In genomic region chr19:49073514-49074378, GRCh38 we compare ENCODE assay signal across 9 cellular contexts. TPM values are rescaled to one million over a fixed set of nuclear protein-coding genes. Genes with fewer than 3 reads are reported as not detected.
DNase-seq lines count a peak whose midpoint lies in the region; ATAC-seq and TF ChIP-seq lines count a peak whose summit lies in the region.
"Had no signal": no experiment of that assay in that cellular context is flagged by ENCODE, and none has a peak within 500 bp of the region (broad histone marks: within the 10 kb centered on the region; RNA-seq: fewer than 3 reads in every experiment).

No MANE protein-coding gene starts in this region.

- in situ Hi-C loops in GM13976 (cut with MboI; ENCODE audit: low sequenced_read_pairs, unreplicated experiment): no loop called here

- peaks cover 9% of the 10 kb centered on the region for H3K4me1 Mint-ChIP-seq in activated naive CD4-positive, alpha-beta T cell treated with anti-CD3 and anti-CD28 coated beads for 36 hours (ENCODE audit: low read depth)
- peaks cover 9 to 16% of the 10 kb centered on the region in 2 donors for H3K4me1 Mint-ChIP-seq in stimulated activated naive B cell treated with anti-CD40 and anti-IgM and Interleukin-4, amounts not matched to agents 10 μg/mL and 1 μg/mL and 100 μg/mL, for 72 hours

- no peaks in the 10 kb centered on the region for H3K9me3 Mint-ChIP-seq in activated naive CD4-positive, alpha-beta T cell treated with anti-CD3 and anti-CD28 coated beads for 36 hours
- peaks cover 8 to 10% of the 10 kb centered on the region in 2 donors for H3K9me3 Mint-ChIP-seq in stimulated activated naive B cell treated with anti-CD40 and anti-IgM and Interleukin-4, amounts not matched to agents 10 μg/mL and 1 μg/mL and 100 μg/mL, for 72 hours

- CTCF ChIA-PET in activated naive CD4-positive, alpha-beta T cell treated with anti-CD3 and anti-CD28 coated beads for 36 hours (lab: Charles Lee): interaction anchor here (0.6 to 1.6 kb wide), 3 partner anchors 16 to 223 kb away, joined by 3 to 5 read pairs (median 4); partner anchors contain the start of gene CGB7

- H3K4me3 Mint-ChIP-seq in activated naive CD4-positive, alpha-beta T cell treated with anti-CD3 and anti-CD28 coated beads for 36 hours: no peak overlapping the region
- peak overlapping the region; percentile 70 to 72 for H3K4me3 Mint-ChIP-seq in stimulated activated naive B cell treated with anti-CD40 and anti-IgM and Interleukin-4, amounts not matched to agents 10 μg/mL and 1 μg/mL and 100 μg/mL, for 72 hours

- intact Hi-C loops in activated naive CD4-positive, alpha-beta T cell treated with anti-CD3 and anti-CD28 coated beads for 36 hours (cut with micrococcal nuclease): loop anchor here (2.0 to 10.0 kb wide), 2 partner anchors 71 to 151 kb away; no protein-coding TSS in a partner anchor

- ATAC-seq in stimulated activated naive B cell treated with anti-CD40 and anti-IgM and Interleukin-4, amounts not matched to agents 10 μg/mL and 1 μg/mL and 100 μg/mL, for 72 hours (replicated peaks): no peak
- no peak for ATAC-seq in HG03521 (IDR thresholded peaks at IDR 0.05; ENCODE audit: unreplicated experiment)

- DNase-seq in activated naive CD4-positive, alpha-beta T cell treated with anti-CD3 and anti-CD28 coated beads for 36 hours: peak; percentile 26
- no peak for DNase-seq in activated naive CD4-positive, alpha-beta T cell treated with anti-CD3 and anti-CD28 coated beads, Interleukin-2, amount 50 U/mL, for 16 hours
- DNase-seq in NOMO-1 treated with dmso at 0.1 percent for 144 hours (lab: John Stamatoyannopoulos, UW; ENCODE audit: unreplicated experiment) (peak; percentile 26), epidermal melanocyte (ENCODE audit: insufficient read length, low spot score) (peak; percentile 8), GM13976 (ENCODE audit: low spot score) (no peak), COR-L47 (lab: John Stamatoyannopoulos, UW) (no peak)
- DNase-seq in stimulated activated naive B cell treated with anti-CD40 and anti-IgM and Interleukin-4, amounts not matched to agents 10 μg/mL and 1 μg/mL and 100 μg/mL, for 72 hours: no peak

- peaks cover 43% of the 10 kb centered on the region for H3K27me3 Mint-ChIP-seq in activated naive CD4-positive, alpha-beta T cell treated with anti-CD3 and anti-CD28 coated beads for 36 hours (ENCODE audit: low read depth)
- H3K27me3 Mint-ChIP-seq in stimulated activated naive B cell treated with anti-CD40 and anti-IgM and Interleukin-4, amounts not matched to agents 10 μg/mL and 1 μg/mL and 100 μg/mL, for 72 hours: peaks cover 52 to 74% of the 10 kb centered on the region in 2 donors

- no peak for TF ChIP-seq CTCF in GM13976 (IDR thresholded peaks at IDR 0.05; ENCODE audit: borderline replicate concordance, control extremely low read depth, extremely low read depth, insufficient read depth, missing control alignments)

- H3K27ac Mint-ChIP-seq in activated naive CD4-positive, alpha-beta T cell treated with anti-CD3 and anti-CD28 coated beads for 36 hours: no peak overlapping the region
- peak overlapping the region; percentile 68 for H3K27ac Mint-ChIP-seq in stimulated activated naive B cell treated with anti-CD40 and anti-IgM and Interleukin-4, amounts not matched to agents 10 μg/mL and 1 μg/mL and 100 μg/mL, for 72 hours

- H3K36me3 Mint-ChIP-seq in activated naive CD4-positive, alpha-beta T cell treated with anti-CD3 and anti-CD28 coated beads for 36 hours (ENCODE audit: low read depth): peaks cover 1% of the 10 kb centered on the region
- peaks cover 4 to 15% of the 10 kb centered on the region in 2 donors for H3K36me3 Mint-ChIP-seq in stimulated activated naive B cell treated with anti-CD40 and anti-IgM and Interleukin-4, amounts not matched to agents 10 μg/mL and 1 μg/mL and 100 μg/mL, for 72 hours

RNA-seq across cellular contexts. Expression of gene KCNA7, which starts 1.2 kb away (rescaled TPM):
- total RNA-seq in activated naive CD4-positive, alpha-beta T cell treated with anti-CD3 and anti-CD28 coated beads for 36 hours: not detected
- total RNA-seq: lung microvascular endothelial cell had no signal

RNA-seq across cellular contexts. Expression of gene NTF4, which starts 9.1 kb away (rescaled TPM):
- not detected for total RNA-seq in activated naive CD4-positive, alpha-beta T cell treated with anti-CD3 and anti-CD28 coated beads for 36 hours
- total RNA-seq: lung microvascular endothelial cell had no signal

RNA-seq across cellular contexts. Expression of gene SNRNP70, which starts 11.5 kb away (rescaled TPM):
- total RNA-seq in activated naive CD4-positive, alpha-beta T cell treated with anti-CD3 and anti-CD28 coated beads for 36 hours: 100 to 1,000 TPM; 163 to 166 TPM

RNA-seq across cellular contexts. Expression of gene CGB7, which starts 16.2 kb away (rescaled TPM):
- not detected for total RNA-seq in activated naive CD4-positive, alpha-beta T cell treated with anti-CD3 and anti-CD28 coated beads for 36 hours
- total RNA-seq: lung microvascular endothelial cell had no signal

RNA-seq across cellular contexts. Expression of gene CGB8, which starts 24.8 kb away (rescaled TPM):
- total RNA-seq in activated naive CD4-positive, alpha-beta T cell treated with anti-CD3 and anti-CD28 coated beads for 36 hours: not detected
- total RNA-seq: lung microvascular endothelial cell had no signal

Comparison
In these comparisons a context has a peak if more than half of its experiments do, and no peak if none do; other contexts are left out.
1. DNase-seq: peak in activated naive CD4-positive, alpha-beta T cell treated with anti-CD3 and anti-CD28 coated beads for 36 hours (single experiment), NOMO-1 treated with dmso at 0.1 percent for 144 hours (single experiment) and epidermal melanocyte (single experiment); none in activated naive CD4-positive, alpha-beta T cell treated with anti-CD3 and anti-CD28 coated beads, Interleukin-2, amount 50 U/mL, for 16 hours (single experiment), stimulated activated naive B cell treated with anti-CD40 and anti-IgM and Interleukin-4, amounts not matched to agents 10 μg/mL and 1 μg/mL and 100 μg/mL, for 72 hours (single experiment), GM13976 (single experiment) and COR-L47 (single experiment).